Comparison of ENCODE assay signal across 8 cellular contexts in genomic region chr14:90332271-90332584, GRCh38. TPM values are rescaled to one million over a fixed set of nuclear protein-coding genes. Genes with fewer than 3 reads are reported as not detected.
DNase-seq lines count a peak whose midpoint lies in the region; ATAC-seq and TF ChIP-seq lines count a peak whose summit lies in the region.

No MANE protein-coding gene starts in this region.

- H4K20me1 ChIP-seq in PC-3 (ENCODE audit: low read length), result no peaks in the 10 kb centered on the region

- peaks cover 13 to 21% of the 10 kb centered on the region in 2 donors for H3K27me3 Mint-ChIP-seq in stimulated activated naive B cell treated with anti-CD40 and anti-IgM and Interleukin-4, amounts not matched to agents 10 μg/mL and 1 μg/mL and 100 μg/mL, for 72 hours

- peaks cover 7 to 19% of the 10 kb centered on the region in 2 donors for H3K4me1 Mint-ChIP-seq in stimulated activated naive B cell treated with anti-CD40 and anti-IgM and Interleukin-4, amounts not matched to agents 10 μg/mL and 1 μg/mL and 100 μg/mL, for 72 hours

- H3K36me3 Mint-ChIP-seq in stimulated activated naive B cell treated with anti-CD40 and anti-IgM and Interleukin-4, amounts not matched to agents 10 μg/mL and 1 μg/mL and 100 μg/mL, for 72 hours, result peaks cover 4 to 15% of the 10 kb centered on the region in 2 donors

- DNase-seq in NOMO-1 (lab: John Stamatoyannopoulos, UW; ENCODE audit: unreplicated experiment in 2 of 2), result peak; percentile 55 to 57
- no peak for DNase-seq in NOMO-1 treated with dmso at 0.1 percent for 144 hours (lab: John Stamatoyannopoulos, UW; ENCODE audit: unreplicated experiment)
- DNase-seq in PC-3, result no peak
- no peak for DNase-seq in fibroblast of villous mesenchyme (ENCODE audit: low read depth)
- no peak for DNase-seq in stimulated activated naive B cell treated with anti-CD40 and anti-IgM and Interleukin-4, amounts not matched to agents 10 μg/mL and 1 μg/mL and 100 μg/mL, for 72 hours
- no peak for DNase-seq in stimulated activated CD4-positive, alpha-beta T cell treated with anti-CD3 and anti-CD28 coated beads, Interleukin-4, amount 100 ng/mL, for 24 hours
- DNase-seq in KG1 (lab: John Stamatoyannopoulos, UW), result no peak

- no peak for TF ChIP-seq CTCF in PC-3 (conservative IDR thresholded peaks at IDR 0.05; ENCODE audit: low read depth, low read length)
- no peak for TF ChIP-seq CTCF in fibroblast of villous mesenchyme (IDR thresholded peaks at IDR 0.05; ENCODE audit: insufficient read depth, low read depth, low read length)

- peaks cover 2 to 4% of the 10 kb centered on the region in 2 donors for H3K9me3 Mint-ChIP-seq in stimulated activated naive B cell treated with anti-CD40 and anti-IgM and Interleukin-4, amounts not matched to agents 10 μg/mL and 1 μg/mL and 100 μg/mL, for 72 hours

- POLR2A ChIA-PET in PC-3 (lab: Charles Lee; ENCODE audit: unreplicated experiment), result no interaction called here

- H3K4me3 Mint-ChIP-seq in stimulated activated naive B cell treated with anti-CD40 and anti-IgM and Interleukin-4, amounts not matched to agents 10 μg/mL and 1 μg/mL and 100 μg/mL, for 72 hours, result peak overlapping the region; percentile 90 to 96

- H2AFZ ChIP-seq in PC-3 (ENCODE audit: low read length), result peak overlapping the region; percentile 47

- H3K27ac Mint-ChIP-seq in stimulated activated naive B cell treated with anti-CD40 and anti-IgM and Interleukin-4, amounts not matched to agents 10 μg/mL and 1 μg/mL and 100 μg/mL, for 72 hours, result peak overlapping the region; percentile 97

- no peaks in the 10 kb centered on the region for H3K27me3 ChIP-seq in PC-3 (ENCODE audit: low read length)

- no peak overlapping the region for H3K27ac ChIP-seq in PC-3 (ENCODE audit: low read length)

- ATAC-seq in PC-3 (no peak), HG03159 (IDR thresholded peaks at IDR 0.05; ENCODE audit: unreplicated experiment) (no peak)
- peak; percentile 6 to 12 for ATAC-seq in stimulated activated naive B cell treated with anti-CD40 and anti-IgM and Interleukin-4, amounts not matched to agents 10 μg/mL and 1 μg/mL and 100 μg/mL, for 72 hours (replicated peaks)

- intact Hi-C loops in PC-3 (cut with micrococcal nuclease), result no loop called here

- H3K4me2 ChIP-seq in PC-3 (ENCODE audit: low read length), result peak overlapping the region; percentile 92

- H3K9ac ChIP-seq in PC-3 (ENCODE audit: low read length), result peak overlapping the region; percentile 95; the same call in 1 of the 2 replicates

- CTCF ChIA-PET in PC-3 (lab: Charles Lee), result no interaction called here

- peaks cover 43% of the 10 kb centered on the region for H3K79me2 ChIP-seq in PC-3 (ENCODE audit: low read length)

- TSS peak; percentile 99 for BruUV-seq in PC-3 (replicated peaks; lab: Mats Ljungman, UMichigan)

- peaks cover 20% of the 10 kb centered on the region for H3K4me1 ChIP-seq in PC-3 (ENCODE audit: insufficient read depth, low read length)

- no peaks in the 10 kb centered on the region for H3F3A ChIP-seq in PC-3 (ENCODE audit: low read length, unreplicated experiment)

- H3K9me2 ChIP-seq in PC-3 (replicated peaks; ENCODE audit: low read length), result no peaks in the 10 kb centered on the region

- no peaks in the 10 kb centered on the region for H3K9me3 ChIP-seq in PC-3 (ENCODE audit: low read length)

- peak overlapping the region; percentile 82 for H3K4me3 ChIP-seq in PC-3 (ENCODE audit: low read length)
- H3K4me3 ChIP-seq in fibroblast of villous mesenchyme (ENCODE audit: low read depth, low read length), result peak overlapping the region; percentile 79

- H3K36me3 ChIP-seq in PC-3 (ENCODE audit: low read depth, low read length), result no peaks in the 10 kb centered on the region

RNA-seq across cellular contexts. Expression of gene NRDE2, which starts 0.5 kb away (rescaled TPM):
- total RNA-seq in PC-3 (2014; rRNA removed) (18.3 and 29.5 TPM in 2 replicates), fibroblast of villous mesenchyme (10.0 and 12.1 TPM in 2 replicates)

Comparison
In these comparisons a context has a peak if more than half of its experiments do, and no peak if none do; other contexts are left out.
1. DNase-seq: peak in NOMO-1 (2 of 2); none in NOMO-1 treated with dmso at 0.1 percent for 144 hours (single experiment), PC-3 (single experiment), fibroblast of villous mesenchyme (single experiment), stimulated activated naive B cell treated with anti-CD40 and anti-IgM and Interleukin-4, amounts not matched to agents 10 μg/mL and 1 μg/mL and 100 μg/mL, for 72 hours (single experiment), stimulated activated CD4-positive, alpha-beta T cell treated with anti-CD3 and anti-CD28 coated beads, Interleukin-4, amount 100 ng/mL, for 24 hours (single experiment) and KG1 (single experiment).
2. ATAC-seq: peak in stimulated activated naive B cell treated with anti-CD40 and anti-IgM and Interleukin-4, amounts not matched to agents 10 μg/mL and 1 μg/mL and 100 μg/mL, for 72 hours (2 of 2); none in PC-3 (single experiment) and HG03159 (single experiment).